In genomic region chr13:48542581-48543341, GRCh38 we compare ENCODE assay signal across 9 cellular contexts. TPM values are rescaled to one million over a fixed set of nuclear protein-coding genes. Genes with fewer than 3 reads are reported as not detected.
A peak's percentile ranks its signal among the peaks of the same experiment; 100 is the strongest.
DNase-seq lines count a peak whose midpoint lies in the region; ATAC-seq, FAIRE-seq and TF ChIP-seq lines count a peak whose summit lies in the region.
"Had no signal": no experiment of that assay in that cellular context is flagged by ENCODE, and none has a peak within 500 bp of the region (broad histone marks: within the 10 kb centered on the region; RNA-seq: fewer than 3 reads in every experiment).

No MANE protein-coding gene starts in this region.

- FAIRE-seq in astrocyte (lab: Jason Lieb, UNC), result no peak

- DNase-seq in Calu3, result peak; percentile 24
- peak; percentile 64 for DNase-seq in LHCN-M2 (ENCODE audit: low read depth)
- DNase-seq in astrocyte (ENCODE audit: low read depth), result peak; percentile 7
- peak; percentile 72 for DNase-seq in islet precursor cell
- DNase-seq in substantia nigra (lab: John Stamatoyannopoulos, UW), result peak in 24 of 49 donors; percentile 3 to 51 (median 24)
- no peak for DNase-seq in GM13976 (ENCODE audit: low spot score)

- ATAC-seq in GM21723 (IDR thresholded peaks at IDR 0.05; ENCODE audit: unreplicated experiment) (no peak), GM19452 (IDR thresholded peaks at IDR 0.05; ENCODE audit: unreplicated experiment) (no peak)

- H3K79me2 ChIP-seq in astrocyte (ENCODE audit: insufficient read depth, low read length), result no peaks in the 10 kb centered on the region

- in situ Hi-C loops in GM13976 (cut with MboI; ENCODE audit: low sequenced_read_pairs, unreplicated experiment), result no loop called here

- H3K9ac ChIP-seq in astrocyte (ENCODE audit: low read length), result no peak overlapping the region

- no peak overlapping the region for H3K4me3 ChIP-seq in astrocyte (ENCODE audit: insufficient read depth, low read depth, low read length)

- H3K4me1 Mint-ChIP-seq in Calu3 (ENCODE audit: low read depth, unreplicated experiment) (no peaks in the 10 kb centered on the region), astrocyte (ENCODE audit: low read depth, unreplicated experiment) (no peaks in the 10 kb centered on the region)
- H3K4me1 Mint-ChIP-seq: activated naive CD4-positive, alpha-beta T cell treated with anti-CD3 and anti-CD28 coated beads, Interleukin-2, amount 50 U/mL, for 24 hours had no signal

- no peak for TF ChIP-seq CTCF in Calu3 (IDR thresholded peaks at IDR 0.05; ENCODE audit: unreplicated experiment)
- TF ChIP-seq CTCF in astrocyte (IDR thresholded peaks at IDR 0.05; ENCODE audit: insufficient read depth, low read depth, low read length), result no peak
- TF ChIP-seq CTCF in GM13976 (IDR thresholded peaks at IDR 0.05; ENCODE audit: borderline replicate concordance, control extremely low read depth, extremely low read depth, insufficient read depth, missing control alignments), result no peak

- H3K9me3 ChIP-seq in astrocyte (ENCODE audit: insufficient read depth, low read depth, low read length), result no peaks in the 10 kb centered on the region

- H4K20me1 ChIP-seq in astrocyte (ENCODE audit: insufficient read depth, low read length), result no peaks in the 10 kb centered on the region

- no TSS peak for BruUV-seq in Calu3 (replicated peaks; lab: Mats Ljungman, UMichigan)

- peak overlapping the region; percentile 39 for H2AFZ ChIP-seq in astrocyte (ENCODE audit: low read depth, low read length)

- H3K4me3 Mint-ChIP-seq in Calu3 (ENCODE audit: low read depth, unreplicated experiment) (no peak overlapping the region), astrocyte (ENCODE audit: unreplicated experiment) (no peak overlapping the region)
- H3K4me3 Mint-ChIP-seq: activated naive CD4-positive, alpha-beta T cell treated with anti-CD3 and anti-CD28 coated beads, Interleukin-2, amount 50 U/mL, for 24 hours had no signal

- H3K4me2 ChIP-seq in astrocyte (ENCODE audit: low read length), result no peak overlapping the region

- H3K27me3 Mint-ChIP-seq in Calu3 (ENCODE audit: unreplicated experiment), result no peaks in the 10 kb centered on the region
- no peaks in the 10 kb centered on the region for H3K27me3 Mint-ChIP-seq in astrocyte (ENCODE audit: low read depth, unreplicated experiment)
- H3K27me3 Mint-ChIP-seq: activated naive CD4-positive, alpha-beta T cell treated with anti-CD3 and anti-CD28 coated beads, Interleukin-2, amount 50 U/mL, for 24 hours had no signal

- no peaks in the 10 kb centered on the region for H3K36me3 Mint-ChIP-seq in Calu3 (ENCODE audit: insufficient read depth, unreplicated experiment)
- no peaks in the 10 kb centered on the region for H3K36me3 Mint-ChIP-seq in astrocyte (ENCODE audit: low read depth, unreplicated experiment)
- H3K36me3 Mint-ChIP-seq: activated naive CD4-positive, alpha-beta T cell treated with anti-CD3 and anti-CD28 coated beads, Interleukin-2, amount 50 U/mL, for 24 hours had no signal

- no peaks in the 10 kb centered on the region for H3K36me3 ChIP-seq in astrocyte (ENCODE audit: insufficient read depth, low read length)

- no peaks in the 10 kb centered on the region for H3K4me1 ChIP-seq in astrocyte (ENCODE audit: insufficient read depth, low read length)

- H3K9me3 Mint-ChIP-seq in Calu3 (ENCODE audit: low read depth, unreplicated experiment) (no peaks in the 10 kb centered on the region), astrocyte (ENCODE audit: unreplicated experiment) (no peaks in the 10 kb centered on the region)
- H3K9me3 Mint-ChIP-seq: activated naive CD4-positive, alpha-beta T cell treated with anti-CD3 and anti-CD28 coated beads, Interleukin-2, amount 50 U/mL, for 24 hours had no signal

- H3K27ac ChIP-seq in astrocyte (ENCODE audit: low read depth, low read length) (no peak overlapping the region), substantia nigra (ENCODE audit: low read depth, low read length, poor library complexity, severe bottlenecking) (peak overlapping the region; percentile 30)

- intact Hi-C loops in Calu3 (cut with micrococcal nuclease; ENCODE audit: unreplicated experiment), result no loop called here

- H3K27me3 ChIP-seq in astrocyte (ENCODE audit: insufficient read depth, low read length), result no peaks in the 10 kb centered on the region

- no peak overlapping the region for H3K27ac Mint-ChIP-seq in Calu3 (ENCODE audit: unreplicated experiment)
- no peak overlapping the region for H3K27ac Mint-ChIP-seq in astrocyte (ENCODE audit: unreplicated experiment)
- H3K27ac Mint-ChIP-seq: activated naive CD4-positive, alpha-beta T cell treated with anti-CD3 and anti-CD28 coated beads, Interleukin-2, amount 50 U/mL, for 24 hours had no signal

- CTCF ChIA-PET in Calu3 (lab: Charles Lee), result interaction anchor here (0.6 to 1.6 kb wide), 3 partner anchors 10 to 208 kb away, joined by 3 to 7 read pairs (median 5); partner anchors contain the start of gene RCBTB2

RNA-seq across cellular contexts. Expression of gene RCBTB2, which starts 9.9 kb away (rescaled TPM):
- total RNA-seq in Calu3 (2022) (3.0 and 3.7 TPM in 2 replicates), LHCN-M2 (2014; rRNA removed) (21.0 and 22.2 TPM in 2 replicates), astrocyte (4.3 and 4.8 TPM in 2 replicates)
- 7.8 TPM for polyA plus RNA-seq in LHCN-M2 (2012)
